33 cellular contexts compared by ENCODE assay signal in genomic region chr2:154261473-154262027, GRCh38.
"Had no signal": no experiment of that assay in that cellular context is flagged by ENCODE, and none has a peak within 500 bp of the region (broad histone marks: within the 10 kb centered on the region; RNA-seq: fewer than 3 reads in every experiment).

No MANE protein-coding gene starts in this region.

- H3K27me3 Mint-ChIP-seq: activated B cell treated with CpG ODN at 0.5 μM for 24 hours; activated CD8-positive, alpha-beta T cell treated with anti-CD3 and anti-CD28 coated beads for 36 hours; activated naive CD8-positive, alpha-beta T cell treated with anti-CD3 and anti-CD28 coated beads for 36 hours; activated T-helper 17 cell treated with anti-CD3 and anti-CD28 coated beads, Interleukin-2, amount 50 U/mL, for 72 hours had no signal

- H3K9me3 Mint-ChIP-seq: activated B cell treated with CpG ODN at 0.5 μM for 24 hours; activated T-cell treated with anti-CD3 and anti-CD28 coated beads, Interleukin-2, amount 50 U/mL, for 72 hours had no signal

- H3K4me3 ChIP-seq: ascending aorta, Peyer's patch had no signal

- DNase-seq: activated B cell treated with CpG ODN at 0.5 μM for 24 hours; activated CD4-positive, alpha-beta T cell treated with anti-CD3 and anti-CD28 coated beads for 4 hours; activated CD4-positive, alpha-beta T cell treated with anti-CD3 and anti-CD28 coated beads, Interleukin-2, amount 50 U/mL, for 1 hour; activated CD4-positive, CD25-positive, alpha-beta regulatory T cell treated with anti-CD3 and anti-CD28 coated beads, Interleukin-2, amount 50 U/mL, for 72 hours; activated CD8-positive, alpha-beta T cell treated with anti-CD3 and anti-CD28 coated beads for 36 hours; activated effector memory CD4-positive, alpha-beta T cell treated with anti-CD3 and anti-CD28 coated beads, Interleukin-2, amount 50 U/mL, for 16 hours; activated naive CD4-positive, alpha-beta T cell; activated naive CD4-positive, alpha-beta T cell treated with anti-CD3 and anti-CD28 coated beads, Interleukin-2, amount 50 U/mL, for 16 hours; activated naive CD8-positive, alpha-beta T cell treated with anti-CD3 and anti-CD28 coated beads for 36 hours; activated T-cell treated with anti-CD3 and anti-CD28 coated beads, Interleukin-2, amount 50 U/mL, for 1 hour; activated T-cell treated with anti-CD3 and anti-CD28 coated beads, Interleukin-2, amount 50 U/mL, for 72 hours; amygdala; cerebellar nuclear complex; NCI-H1105; NCI-H1417 treated with DMSO at 0.1 percent for 48 hours; NCI-H187 treated with DMSO at 0.1 percent for 48 hours; NCI-H2081; NCI-H2171 treated with DMSO at 0.1 percent for 48 hours; NCI-H2227 treated with DMSO at 0.1 percent for 48 hours; NCI-H446; NCI-H510A treated with DMSO at 0.1 percent for 48 hours; NCI-H526 treated with DMSO at 0.1 percent for 48 hours; NCI-H774; Peyer's patch; Right ventricle myocardium superior; RPMI8226; SW 1271; T-helper 1 cell; T-helper 2 cell; T-helper 9 cell had no signal

- ATAC-seq: activated CD8-positive, alpha-beta T cell treated with anti-CD3 and anti-CD28 coated beads for 36 hours; activated T-cell treated with anti-CD3 and anti-CD28 coated beads, Interleukin-2, amount 50 U/mL, for 72 hours; activated T-helper 17 cell treated with anti-CD3 and anti-CD28 coated beads, Interleukin-2, amount 50 U/mL, for 72 hours had no signal

- H3K27ac ChIP-seq: ascending aorta, Peyer's patch, VCaP had no signal

- H3K27ac Mint-ChIP-seq: activated B cell treated with CpG ODN at 0.5 μM for 24 hours; activated CD8-positive, alpha-beta T cell treated with anti-CD3 and anti-CD28 coated beads for 36 hours; activated naive CD8-positive, alpha-beta T cell treated with anti-CD3 and anti-CD28 coated beads for 36 hours; activated T-cell treated with anti-CD3 and anti-CD28 coated beads, Interleukin-2, amount 50 U/mL, for 72 hours; activated T-helper 17 cell treated with anti-CD3 and anti-CD28 coated beads, Interleukin-2, amount 50 U/mL, for 72 hours had no signal

- H3K4me1 Mint-ChIP-seq: activated B cell treated with CpG ODN at 0.5 μM for 24 hours; activated naive CD8-positive, alpha-beta T cell treated with anti-CD3 and anti-CD28 coated beads for 36 hours; activated T-helper 17 cell treated with anti-CD3 and anti-CD28 coated beads, Interleukin-2, amount 50 U/mL, for 72 hours had no signal

- H3K36me3 Mint-ChIP-seq: activated naive CD8-positive, alpha-beta T cell treated with anti-CD3 and anti-CD28 coated beads for 36 hours had no signal

- H3K4me3 Mint-ChIP-seq: activated B cell treated with CpG ODN at 0.5 μM for 24 hours; activated CD8-positive, alpha-beta T cell treated with anti-CD3 and anti-CD28 coated beads for 36 hours; activated naive CD8-positive, alpha-beta T cell treated with anti-CD3 and anti-CD28 coated beads for 36 hours; activated T-cell treated with anti-CD3 and anti-CD28 coated beads, Interleukin-2, amount 50 U/mL, for 72 hours; activated T-helper 17 cell treated with anti-CD3 and anti-CD28 coated beads, Interleukin-2, amount 50 U/mL, for 72 hours had no signal
